8 cellular contexts compared by ENCODE assay signal in genomic region chr1:236502972-236503639, GRCh38. TPM values are rescaled to one million over a fixed set of nuclear protein-coding genes. Genes with fewer than 3 reads are reported as not detected.
A peak's percentile ranks its signal among the peaks of the same experiment; 100 is the strongest.
DNase-seq lines count a peak whose midpoint lies in the region; ATAC-seq and TF ChIP-seq lines count a peak whose summit lies in the region.

No MANE protein-coding gene starts in this region.

- peak overlapping the region in 1 of 2 experiments; percentile 51 for H2BK12ac ChIP-seq in mesenchymal stem cell (ENCODE audit: low read length in 2 of 2)

- POLR2A ChIA-PET in SK-N-SH (lab: Yijun Ruan, JAX) = no interaction called here

- DNase-seq in AG10803 (ENCODE audit: low read depth) (peak; percentile 68), GM23338 (ENCODE audit: low spot score) (peak; percentile 89), SK-N-SH (no peak), mesenchymal stem cell (peak; percentile 78), tibial nerve (ENCODE audit: low spot score in 2 of 2) (peak in 1 of 2 donors; percentile 13)
- DNase-seq in stimulated activated CD4-positive, alpha-beta T cell treated with anti-CD3 and anti-CD28 coated beads, Interleukin-1b, Interleukin-23, amount 100 ng/mL, for 48 hours = no peak

- TF ChIP-seq CTCF in AG10803 (conservative IDR thresholded peaks at IDR 0.05; ENCODE audit: low read length) (no peak), GM23338 (conservative IDR thresholded peaks at IDR 0.05; ENCODE audit: low read depth in 2 of 2) (no peak), SK-N-SH (IDR thresholded peaks at IDR 0.05) (no peak), tibial nerve (IDR thresholded peaks at IDR 0.05) (no peak)

- no peaks in the 10 kb centered on the region for H4K20me1 ChIP-seq in GM23338 (replicated peaks; ENCODE audit: insufficient read depth)
- no peaks in the 10 kb centered on the region for H4K20me1 ChIP-seq in SK-N-SH (ENCODE audit: insufficient read depth)

- CTCF ChIA-PET in SK-N-SH (lab: Yijun Ruan, JAX) = interaction anchor here (0.6 to 1.2 kb wide), 3 partner anchors 11 to 84 kb away, joined by 3 read pairs; no protein-coding TSS in a partner anchor

- peaks cover 7% of the 10 kb centered on the region for H3K4me1 ChIP-seq in GM23338 (ENCODE audit: insufficient read depth)
- peaks cover 6 to 7% of the 10 kb centered on the region in 2 experiments; a peak in 3 of 4 replicates for H3K4me1 ChIP-seq in SK-N-SH (ENCODE audit: control insufficient read depth in 1 of 2, insufficient read depth in 2 of 2, low read depth in 1 of 2, low read length in 1 of 2)
- H3K4me1 ChIP-seq in endocrine pancreas (ENCODE audit: control insufficient read depth, insufficient read depth, low read length) = no peaks in the 10 kb centered on the region
- H3K4me1 ChIP-seq in mesenchymal stem cell (ENCODE audit: control insufficient read depth, insufficient read depth, low read depth, low read length) = peaks cover 2% of the 10 kb centered on the region
- H3K4me1 ChIP-seq in tibial nerve = peaks cover 0 to 12% (median 0%) of the 10 kb centered on the region in 4 donors

- H3K23ac ChIP-seq in mesenchymal stem cell (ENCODE audit: low read length in 2 of 2) = no peak overlapping the region

- H2BK5ac ChIP-seq in mesenchymal stem cell (ENCODE audit: low read depth, low read length, poor library complexity, severe bottlenecking) = no peak overlapping the region

- no peak for TF ChIP-seq POLR2A in tibial nerve (IDR thresholded peaks at IDR 0.05)

- H3K27me3 Mint-ChIP-seq in GM23338 (ENCODE audit: insufficient read depth, low read depth, poor library complexity) = peaks cover 3% of the 10 kb centered on the region

- peak overlapping the region; percentile 42 for H4K8ac ChIP-seq in mesenchymal stem cell (ENCODE audit: low read length)

- H3K79me2 ChIP-seq in GM23338 (replicated peaks; ENCODE audit: insufficient read depth) = no peaks in the 10 kb centered on the region
- no peaks in the 10 kb centered on the region for H3K79me2 ChIP-seq in SK-N-SH (ENCODE audit: insufficient read depth)

- H3K9me2 ChIP-seq in GM23338 (ENCODE audit: insufficient read depth) (no peaks in the 10 kb centered on the region), SK-N-SH (no peaks in the 10 kb centered on the region)

- H3K27me3 ChIP-seq in GM23338 (ENCODE audit: insufficient read depth) (no peaks in the 10 kb centered on the region), SK-N-SH (ENCODE audit: insufficient read depth) (no peaks in the 10 kb centered on the region), endocrine pancreas (ENCODE audit: control insufficient read depth, insufficient read depth, low read length) (no peaks in the 10 kb centered on the region), mesenchymal stem cell (ENCODE audit: control insufficient read depth in 1 of 2, insufficient read depth in 1 of 2, low read length in 2 of 2) (no peaks in the 10 kb centered on the region), tibial nerve (no peaks in the 10 kb centered on the region)

- peak; percentile 96 for ATAC-seq in GM23338
- ATAC-seq in HG02884 (IDR thresholded peaks at IDR 0.05; ENCODE audit: unreplicated experiment) = no peak

- no peak for TF ChIP-seq RAD21 in SK-N-SH (IDR thresholded peaks at IDR 0.05; ENCODE audit: low read length)

- peak overlapping the region; percentile 97 for H3K27ac ChIP-seq in GM23338 (ENCODE audit: low read depth)
- peak overlapping the region in 1 of 2 experiments; percentile 7; a peak in 1 of 4 replicates for H3K27ac ChIP-seq in SK-N-SH (ENCODE audit: low read depth in 2 of 2, low read length in 1 of 2)
- H3K27ac ChIP-seq in mesenchymal stem cell (ENCODE audit: low read length, poor library complexity, severe bottlenecking) = peak overlapping the region; percentile 67
- peak overlapping the region in 2 of 4 donors; percentile 51 to 76 for H3K27ac ChIP-seq in tibial nerve

- H3F3A ChIP-seq in GM23338 (replicated peaks; ENCODE audit: low read depth) (peaks cover 8% of the 10 kb centered on the region; the same call in 1 of the 2 replicates), SK-N-SH (replicated peaks; ENCODE audit: insufficient read depth) (no peaks in the 10 kb centered on the region)

- WGBS in SK-N-SH (ENCODE audit: low lambda C conversion rate) = 65% methylated on average over 15 of the region's 15 CpGs
- 16% methylated on average over 15 of the region's 15 CpGs for WGBS in mesenchymal stem cell
- WGBS in tibial nerve, 2 donors = 7 to 11% methylated on average over 15 of the region's 15 CpGs

- peak overlapping the region; percentile 52 for H2AFZ ChIP-seq in GM23338
- H2AFZ ChIP-seq in SK-N-SH (ENCODE audit: low read depth) = peak overlapping the region; percentile 88; the same call in 1 of the 2 replicates
- peak overlapping the region; percentile 90 for H2AFZ ChIP-seq in mesenchymal stem cell (ENCODE audit: low read depth, low read length)

- peak overlapping the region; percentile 6 to 71 for H3K18ac ChIP-seq in mesenchymal stem cell (ENCODE audit: low read depth in 1 of 2, low read length in 2 of 2)

- H3K36me3 ChIP-seq in GM23338 (ENCODE audit: insufficient read depth) (no peaks in the 10 kb centered on the region), SK-N-SH (replicated peaks in 1 of 2; ENCODE audit: control insufficient read depth in 1 of 2, insufficient read depth in 2 of 2, low read length in 1 of 2) (no peaks in the 10 kb centered on the region), endocrine pancreas (ENCODE audit: control insufficient read depth, insufficient read depth, low read length) (no peaks in the 10 kb centered on the region), mesenchymal stem cell (ENCODE audit: control insufficient read depth in 1 of 2, insufficient read depth in 2 of 2, low read depth in 1 of 2, low read length in 2 of 2) (no peaks in the 10 kb centered on the region), tibial nerve (no peaks in the 10 kb centered on the region)

- H3K79me1 ChIP-seq in mesenchymal stem cell (replicated peaks; ENCODE audit: low read length, poor library complexity, severe bottlenecking) = no peaks in the 10 kb centered on the region

- no peaks in the 10 kb centered on the region for H3K9me3 ChIP-seq in SK-N-SH
- no peaks in the 10 kb centered on the region for H3K9me3 ChIP-seq in endocrine pancreas (ENCODE audit: control insufficient read depth, low read length)
- no peaks in the 10 kb centered on the region for H3K9me3 ChIP-seq in mesenchymal stem cell (ENCODE audit: control insufficient read depth, low read length)
- no peaks in the 10 kb centered on the region for H3K9me3 ChIP-seq in tibial nerve

- H3K14ac ChIP-seq in mesenchymal stem cell (ENCODE audit: low read length in 2 of 2) = no peak overlapping the region

- H3K4ac ChIP-seq in mesenchymal stem cell (ENCODE audit: low read depth in 1 of 2, low read length in 2 of 2) = peak overlapping the region in 1 of 2 experiments; percentile 47

- TF ChIP-seq EP300 in SK-N-SH (IDR thresholded peaks at IDR 0.05; ENCODE audit: borderline replicate concordance in 1 of 2, low read depth in 1 of 2, low read length in 1 of 2) = no peak
- peak in 1 of 2 donors; percentile 15 for TF ChIP-seq EP300 in tibial nerve (IDR thresholded peaks at IDR 0.05)

- H3K4me3 ChIP-seq in AG10803 (ENCODE audit: low read length) (peak overlapping the region; percentile 47), GM23338 (peak overlapping the region; percentile 38), SK-N-SH (ENCODE audit: low read depth in 2 of 2, low read length in 1 of 2) (no peak overlapping the region), endocrine pancreas (ENCODE audit: control insufficient read depth, insufficient read depth, low read length) (peak overlapping the region; percentile 51), mesenchymal stem cell (ENCODE audit: insufficient read depth in 1 of 2, low read depth in 1 of 2, low read length in 2 of 2) (peak overlapping the region in 1 of 2 experiments; percentile 71), tibial nerve (peak overlapping the region; percentile 7 to 46 (median 23))

- H3K27ac Mint-ChIP-seq in GM23338 = peak overlapping the region; percentile 96

- no peak overlapping the region for H3K9ac ChIP-seq in SK-N-SH
- H3K9ac ChIP-seq in endocrine pancreas (ENCODE audit: control insufficient read depth, insufficient read depth, low read length) = peak overlapping the region; percentile 63
- peak overlapping the region; percentile 72 for H3K9ac ChIP-seq in mesenchymal stem cell (ENCODE audit: low read length)

- H3K4me1 Mint-ChIP-seq in GM23338 = peaks cover 17% of the 10 kb centered on the region

- H2BK15ac ChIP-seq in mesenchymal stem cell (ENCODE audit: low read depth, poor library complexity, severe bottlenecking) = no peak overlapping the region

- peak overlapping the region; percentile 5 for H4K91ac ChIP-seq in mesenchymal stem cell (ENCODE audit: low read length)

- no peak overlapping the region for H2AK5ac ChIP-seq in mesenchymal stem cell (ENCODE audit: low read length, severe bottlenecking)

- H3K4me2 ChIP-seq in GM23338 (peak overlapping the region; percentile 68), SK-N-SH (0 out of 2 replicates have a peak overlapping the region, but pooled peaks have one; percentile 35), mesenchymal stem cell (ENCODE audit: low read length, poor library complexity, severe bottlenecking) (peak overlapping the region; percentile 52)

- H2BK120ac ChIP-seq in mesenchymal stem cell (ENCODE audit: low read depth, low read length) = peak overlapping the region; percentile 75

- no peaks in the 10 kb centered on the region; the same call in 2 of the 3 replicates for H3K9me3 Mint-ChIP-seq in GM23338

- H3K4me3 Mint-ChIP-seq in GM23338 = peak overlapping the region; percentile 69

- H3K36me3 Mint-ChIP-seq in GM23338 (ENCODE audit: low read depth) = no peaks in the 10 kb centered on the region

TF ChIP-seq in GM23338, 12 proteins besides CTCF, POLR2A, EP300 and RAD21 (continues in another document):
- TF ChIP-seq CREB1 (CRISPR knock-in tag; IDR thresholded peaks at IDR 0.05; ENCODE audit: low read depth) = peak; percentile 19; the same call in 1 of the 2 replicates

TF ChIP-seq in SK-N-SH, 30 proteins besides CTCF, POLR2A, EP300 and RAD21 (continues in another document):
- TF ChIP-seq GATA2 (CRISPR knock-in tag; IDR thresholded peaks at IDR 0.05) = no peak
- no peak for TF ChIP-seq IRF3 (IDR thresholded peaks at IDR 0.05; ENCODE audit: low read depth, low read length)

RNA-seq across cellular contexts. Expression of gene LGALS8, which starts 20.7 kb away (rescaled TPM):
- 11.5 and 20.2 TPM in 2 replicates for total RNA-seq in GM23338 (2014; rRNA removed; shearing (Covaris generic))
- 10.1 and 10.5 TPM in 2 replicates for polyA plus RNA-seq in GM23338 (2016; fragmentation: Nextera tagmentation; extraction: Ambion mirVana)
- 18.9 and 30.3 TPM in 2 replicates for polyA plus RNA-seq in SK-N-SH (2012; rRNA removed)
- 18.4 and 19.8 TPM in 2 replicates for polyA plus RNA-seq in SK-N-SH (2012; cell fraction: cytosol; rRNA removed)
- 74.2 and 96.2 TPM in 2 replicates for polyA plus RNA-seq in SK-N-SH (2012; cell fraction: nucleus; rRNA removed)
- 48.8 TPM for polyA plus RNA-seq in mesenchymal stem cell (2013, experiment 1 of 2)
- polyA plus RNA-seq in mesenchymal stem cell (2013, experiment 2 of 2) = 48.3 TPM
- total RNA-seq in tibial nerve = 10 to 100 TPM; 62.0 to 93.3 (median 76.8) TPM

Comparison
In these comparisons a context has a peak if more than half of its experiments do, and no peak if none do; other contexts are left out.
1. DNase-seq: peak in AG10803 (single experiment), GM23338 (single experiment) and mesenchymal stem cell (single experiment); none in SK-N-SH (single experiment) and stimulated activated CD4-positive, alpha-beta T cell treated with anti-CD3 and anti-CD28 coated beads, Interleukin-1b, Interleukin-23, amount 100 ng/mL, for 48 hours (single experiment).
2. H3K4me3 ChIP-seq: peak in AG10803 (single experiment), GM23338 (single experiment), endocrine pancreas (single experiment) and tibial nerve (4 of 4); none in SK-N-SH (0 of 2).
3. Peak in every context shown above with its lines, with median percentiles within 50 percentile points of each other: H2AFZ ChIP-seq and H3K4me2 ChIP-seq.